In the genomic region with DNA sequence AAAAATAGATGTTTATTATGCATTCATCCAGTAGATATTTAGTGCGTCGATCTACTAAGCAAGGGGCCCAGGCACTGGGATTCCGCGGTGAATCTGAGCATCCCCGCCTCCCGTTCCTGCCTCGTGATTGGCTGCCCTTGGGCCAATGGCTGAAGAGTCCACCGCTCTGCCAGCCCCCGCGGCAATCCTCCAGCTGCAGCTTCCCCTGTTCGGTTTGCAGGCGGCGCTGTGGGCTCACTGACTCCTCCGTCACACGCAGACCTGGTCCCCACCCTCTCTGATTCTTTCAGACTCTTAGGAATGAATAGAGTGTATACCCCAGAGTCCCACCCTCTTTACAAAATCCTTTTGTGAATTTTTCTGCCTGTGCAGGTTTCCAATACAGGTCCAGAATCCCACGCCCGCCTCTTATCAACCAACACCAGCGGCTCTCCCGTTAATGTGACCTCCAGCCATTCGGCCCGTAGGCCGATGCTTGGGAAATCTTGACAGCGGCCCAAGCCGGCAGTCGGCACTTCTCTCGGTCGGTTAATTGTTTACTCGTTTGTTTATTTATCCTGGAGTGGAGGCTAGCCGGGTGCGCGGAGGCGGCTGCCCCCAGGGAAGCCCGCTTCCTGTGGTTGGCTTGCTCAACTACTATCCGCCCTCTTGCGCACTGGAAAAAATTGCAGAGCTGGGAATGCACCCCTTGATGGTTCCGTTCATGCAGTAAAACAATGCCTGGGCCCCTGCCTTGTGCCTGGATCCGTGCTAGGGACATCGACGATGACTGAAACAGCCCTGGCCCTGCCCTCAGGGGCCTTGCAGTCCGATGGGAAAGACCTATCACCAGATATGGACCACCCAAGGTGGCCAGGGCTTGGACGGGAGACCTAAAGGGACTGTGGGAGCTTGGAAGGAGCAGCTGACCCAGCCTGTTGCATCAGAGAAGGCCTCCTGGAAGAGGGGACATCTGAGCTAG, we compare ENCODE assay signal across 1 cellular context.
TF ChIP-seq lines count a peak whose summit lies in the region.

No MANE protein-coding gene starts in this region.

TF ChIP-seq in HepG2, 621 proteins besides CTCF, POLR2A, EP300 and RAD21 (continued from another document and continues in another):
- TF ChIP-seq, protein P1, sequence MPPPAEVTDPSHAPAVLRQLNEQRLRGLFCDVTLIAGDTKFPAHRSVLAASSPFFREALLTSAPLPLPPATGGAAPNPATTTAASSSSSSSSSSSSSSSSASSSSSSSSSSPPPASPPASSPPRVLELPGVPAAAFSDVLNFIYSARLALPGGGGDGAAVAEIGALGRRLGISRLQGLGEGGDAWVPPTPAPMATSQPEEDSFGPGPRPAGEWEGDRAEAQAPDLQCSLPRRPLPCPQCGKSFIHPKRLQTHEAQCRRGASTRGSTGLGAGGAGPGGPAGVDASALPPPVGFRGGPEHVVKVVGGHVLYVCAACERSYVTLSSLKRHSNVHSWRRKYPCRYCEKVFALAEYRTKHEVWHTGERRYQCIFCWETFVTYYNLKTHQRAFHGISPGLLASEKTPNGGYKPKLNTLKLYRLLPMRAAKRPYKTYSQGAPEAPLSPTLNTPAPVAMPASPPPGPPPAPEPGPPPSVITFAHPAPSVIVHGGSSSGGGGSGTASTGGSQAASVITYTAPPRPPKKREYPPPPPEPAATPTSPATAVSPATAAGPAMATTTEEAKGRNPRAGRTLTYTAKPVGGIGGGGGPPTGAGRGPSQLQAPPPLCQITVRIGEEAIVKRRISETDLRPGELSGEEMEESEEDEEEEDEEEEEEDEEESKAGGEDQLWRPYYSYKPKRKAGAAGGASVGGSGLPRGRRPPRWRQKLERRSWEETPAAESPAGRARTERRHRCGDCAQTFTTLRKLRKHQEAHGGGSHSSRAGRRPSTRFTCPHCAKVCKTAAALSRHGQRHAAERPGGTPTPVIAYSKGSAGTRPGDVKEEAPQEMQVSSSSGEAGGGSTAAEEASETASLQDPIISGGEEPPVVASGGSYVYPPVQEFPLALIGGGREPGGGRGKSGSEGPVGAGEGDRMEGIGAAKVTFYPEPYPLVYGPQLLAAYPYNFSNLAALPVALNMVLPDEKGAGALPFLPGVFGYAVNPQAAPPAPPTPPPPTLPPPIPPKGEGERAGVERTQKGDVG (CRISPR knock-in tag; IDR thresholded peaks at IDR 0.05; ENCODE audit: borderline replicate concordance), result no peak; the same call in 1 of the 2 replicates
- no peak for TF ChIP-seq ZNF546 (CRISPR knock-in tag; conservative IDR thresholded peaks at IDR 0.05)
- no peak for TF ChIP-seq ZNF850 (CRISPR knock-in tag; conservative IDR thresholded peaks at IDR 0.05)
- TF ChIP-seq ELF3 (CRISPR knock-in tag; IDR thresholded peaks at IDR 0.05), result no peak
- no peak for TF ChIP-seq EHMT2 (IDR thresholded peaks at IDR 0.05; ENCODE audit: borderline replicate concordance, low read depth, low read length)
- no peak for TF ChIP-seq ZNF33A (CRISPR knock-in tag; IDR thresholded peaks at IDR 0.05; ENCODE audit: borderline replicate concordance)
- TF ChIP-seq ZNF251 (CRISPR knock-in tag; IDR thresholded peaks at IDR 0.05), result no peak
- TF ChIP-seq, protein P2, sequence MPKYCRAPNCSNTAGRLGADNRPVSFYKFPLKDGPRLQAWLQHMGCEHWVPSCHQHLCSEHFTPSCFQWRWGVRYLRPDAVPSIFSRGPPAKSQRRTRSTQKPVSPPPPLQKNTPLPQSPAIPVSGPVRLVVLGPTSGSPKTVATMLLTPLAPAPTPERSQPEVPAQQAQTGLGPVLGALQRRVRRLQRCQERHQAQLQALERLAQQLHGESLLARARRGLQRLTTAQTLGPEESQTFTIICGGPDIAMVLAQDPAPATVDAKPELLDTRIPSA (CRISPR knock-in tag; IDR thresholded peaks at IDR 0.05; ENCODE audit: borderline replicate concordance), result no peak
- no peak for TF ChIP-seq TGIF2 (CRISPR knock-in tag; IDR thresholded peaks at IDR 0.05)
- no peak for TF ChIP-seq PHF5A (CRISPR knock-in tag; IDR thresholded peaks at IDR 0.05; ENCODE audit: low read depth, unreplicated experiment)
- TF ChIP-seq, protein P3, sequence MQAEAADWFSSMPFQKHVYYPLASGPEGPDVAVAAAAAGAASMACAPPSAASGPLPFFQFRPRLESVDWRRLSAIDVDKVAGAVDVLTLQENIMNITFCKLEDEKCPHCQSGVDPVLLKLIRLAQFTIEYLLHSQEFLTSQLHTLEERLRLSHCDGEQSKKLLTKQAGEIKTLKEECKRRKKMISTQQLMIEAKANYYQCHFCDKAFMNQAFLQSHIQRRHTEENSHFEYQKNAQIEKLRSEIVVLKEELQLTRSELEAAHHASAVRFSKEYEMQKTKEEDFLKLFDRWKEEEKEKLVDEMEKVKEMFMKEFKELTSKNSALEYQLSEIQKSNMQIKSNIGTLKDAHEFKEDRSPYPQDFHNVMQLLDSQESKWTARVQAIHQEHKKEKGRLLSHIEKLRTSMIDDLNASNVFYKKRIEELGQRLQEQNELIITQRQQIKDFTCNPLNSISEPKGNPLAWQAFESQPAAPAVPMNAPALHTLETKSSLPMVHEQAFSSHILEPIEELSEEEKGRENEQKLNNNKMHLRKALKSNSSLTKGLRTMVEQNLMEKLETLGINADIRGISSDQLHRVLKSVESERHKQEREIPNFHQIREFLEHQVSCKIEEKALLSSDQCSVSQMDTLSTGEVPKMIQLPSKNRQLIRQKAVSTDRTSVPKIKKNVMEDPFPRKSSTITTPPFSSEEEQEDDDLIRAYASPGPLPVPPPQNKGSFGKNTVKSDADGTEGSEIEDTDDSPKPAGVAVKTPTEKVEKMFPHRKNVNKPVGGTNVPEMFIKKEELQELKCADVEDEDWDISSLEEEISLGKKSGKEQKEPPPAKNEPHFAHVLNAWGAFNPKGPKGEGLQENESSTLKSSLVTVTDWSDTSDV (CRISPR knock-in tag; IDR thresholded peaks at IDR 0.05), result no peak
- TF ChIP-seq PTBP1 (IDR thresholded peaks at IDR 0.05; ENCODE audit: low read depth, low read length, poor library complexity, severe bottlenecking), result no peak
- TF ChIP-seq ZBTB7A (CRISPR knock-in tag; IDR thresholded peaks at IDR 0.05), result peak; percentile 63; the same call in 1 of the 2 replicates
- TF ChIP-seq, protein P4, sequence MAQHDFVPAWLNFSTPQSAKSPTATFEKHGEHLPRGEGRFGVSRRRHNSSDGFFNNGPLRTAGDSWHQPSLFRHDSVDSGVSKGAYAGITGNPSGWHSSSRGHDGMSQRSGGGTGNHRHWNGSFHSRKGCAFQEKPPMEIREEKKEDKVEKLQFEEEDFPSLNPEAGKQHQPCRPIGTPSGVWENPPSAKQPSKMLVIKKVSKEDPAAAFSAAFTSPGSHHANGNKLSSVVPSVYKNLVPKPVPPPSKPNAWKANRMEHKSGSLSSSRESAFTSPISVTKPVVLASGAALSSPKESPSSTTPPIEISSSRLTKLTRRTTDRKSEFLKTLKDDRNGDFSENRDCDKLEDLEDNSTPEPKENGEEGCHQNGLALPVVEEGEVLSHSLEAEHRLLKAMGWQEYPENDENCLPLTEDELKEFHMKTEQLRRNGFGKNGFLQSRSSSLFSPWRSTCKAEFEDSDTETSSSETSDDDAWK (CRISPR knock-in tag; IDR thresholded peaks at IDR 0.05), result no peak
- TF ChIP-seq, protein P5, sequence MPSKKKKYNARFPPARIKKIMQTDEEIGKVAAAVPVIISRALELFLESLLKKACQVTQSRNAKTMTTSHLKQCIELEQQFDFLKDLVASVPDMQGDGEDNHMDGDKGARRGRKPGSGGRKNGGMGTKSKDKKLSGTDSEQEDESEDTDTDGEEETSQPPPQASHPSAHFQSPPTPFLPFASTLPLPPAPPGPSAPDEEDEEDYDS (CRISPR knock-in tag; IDR thresholded peaks at IDR 0.05), result no peak
- no peak for TF ChIP-seq PCBP2 (optimal IDR thresholded peaks at IDR 0.05; ENCODE audit: low read depth, low read length, poor library complexity, severe bottlenecking)
- TF ChIP-seq, protein P6, sequence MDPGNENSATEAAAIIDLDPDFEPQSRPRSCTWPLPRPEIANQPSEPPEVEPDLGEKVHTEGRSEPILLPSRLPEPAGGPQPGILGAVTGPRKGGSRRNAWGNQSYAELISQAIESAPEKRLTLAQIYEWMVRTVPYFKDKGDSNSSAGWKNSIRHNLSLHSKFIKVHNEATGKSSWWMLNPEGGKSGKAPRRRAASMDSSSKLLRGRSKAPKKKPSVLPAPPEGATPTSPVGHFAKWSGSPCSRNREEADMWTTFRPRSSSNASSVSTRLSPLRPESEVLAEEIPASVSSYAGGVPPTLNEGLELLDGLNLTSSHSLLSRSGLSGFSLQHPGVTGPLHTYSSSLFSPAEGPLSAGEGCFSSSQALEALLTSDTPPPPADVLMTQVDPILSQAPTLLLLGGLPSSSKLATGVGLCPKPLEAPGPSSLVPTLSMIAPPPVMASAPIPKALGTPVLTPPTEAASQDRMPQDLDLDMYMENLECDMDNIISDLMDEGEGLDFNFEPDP (CRISPR knock-in tag; conservative IDR thresholded peaks at IDR 0.05), result no peak
- TF ChIP-seq ZFP36L1 (CRISPR knock-in tag; IDR thresholded peaks at IDR 0.05), result peak; percentile 35; the same call in 1 of the 2 replicates
- TF ChIP-seq, protein P7, sequence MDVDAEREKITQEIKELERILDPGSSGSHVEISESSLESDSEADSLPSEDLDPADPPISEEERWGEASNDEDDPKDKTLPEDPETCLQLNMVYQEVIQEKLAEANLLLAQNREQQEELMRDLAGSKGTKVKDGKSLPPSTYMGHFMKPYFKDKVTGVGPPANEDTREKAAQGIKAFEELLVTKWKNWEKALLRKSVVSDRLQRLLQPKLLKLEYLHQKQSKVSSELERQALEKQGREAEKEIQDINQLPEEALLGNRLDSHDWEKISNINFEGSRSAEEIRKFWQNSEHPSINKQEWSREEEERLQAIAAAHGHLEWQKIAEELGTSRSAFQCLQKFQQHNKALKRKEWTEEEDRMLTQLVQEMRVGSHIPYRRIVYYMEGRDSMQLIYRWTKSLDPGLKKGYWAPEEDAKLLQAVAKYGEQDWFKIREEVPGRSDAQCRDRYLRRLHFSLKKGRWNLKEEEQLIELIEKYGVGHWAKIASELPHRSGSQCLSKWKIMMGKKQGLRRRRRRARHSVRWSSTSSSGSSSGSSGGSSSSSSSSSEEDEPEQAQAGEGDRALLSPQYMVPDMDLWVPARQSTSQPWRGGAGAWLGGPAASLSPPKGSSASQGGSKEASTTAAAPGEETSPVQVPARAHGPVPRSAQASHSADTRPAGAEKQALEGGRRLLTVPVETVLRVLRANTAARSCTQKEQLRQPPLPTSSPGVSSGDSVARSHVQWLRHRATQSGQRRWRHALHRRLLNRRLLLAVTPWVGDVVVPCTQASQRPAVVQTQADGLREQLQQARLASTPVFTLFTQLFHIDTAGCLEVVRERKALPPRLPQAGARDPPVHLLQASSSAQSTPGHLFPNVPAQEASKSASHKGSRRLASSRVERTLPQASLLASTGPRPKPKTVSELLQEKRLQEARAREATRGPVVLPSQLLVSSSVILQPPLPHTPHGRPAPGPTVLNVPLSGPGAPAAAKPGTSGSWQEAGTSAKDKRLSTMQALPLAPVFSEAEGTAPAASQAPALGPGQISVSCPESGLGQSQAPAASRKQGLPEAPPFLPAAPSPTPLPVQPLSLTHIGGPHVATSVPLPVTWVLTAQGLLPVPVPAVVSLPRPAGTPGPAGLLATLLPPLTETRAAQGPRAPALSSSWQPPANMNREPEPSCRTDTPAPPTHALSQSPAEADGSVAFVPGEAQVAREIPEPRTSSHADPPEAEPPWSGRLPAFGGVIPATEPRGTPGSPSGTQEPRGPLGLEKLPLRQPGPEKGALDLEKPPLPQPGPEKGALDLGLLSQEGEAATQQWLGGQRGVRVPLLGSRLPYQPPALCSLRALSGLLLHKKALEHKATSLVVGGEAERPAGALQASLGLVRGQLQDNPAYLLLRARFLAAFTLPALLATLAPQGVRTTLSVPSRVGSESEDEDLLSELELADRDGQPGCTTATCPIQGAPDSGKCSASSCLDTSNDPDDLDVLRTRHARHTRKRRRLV (CRISPR knock-in tag; IDR thresholded peaks at IDR 0.05), result 0 out of 2 replicates have a peak, but pooled peaks have one; percentile 47
- TF ChIP-seq ZNF225 (CRISPR knock-in tag; IDR thresholded peaks at IDR 0.05), result no peak
- TF ChIP-seq, protein P8, sequence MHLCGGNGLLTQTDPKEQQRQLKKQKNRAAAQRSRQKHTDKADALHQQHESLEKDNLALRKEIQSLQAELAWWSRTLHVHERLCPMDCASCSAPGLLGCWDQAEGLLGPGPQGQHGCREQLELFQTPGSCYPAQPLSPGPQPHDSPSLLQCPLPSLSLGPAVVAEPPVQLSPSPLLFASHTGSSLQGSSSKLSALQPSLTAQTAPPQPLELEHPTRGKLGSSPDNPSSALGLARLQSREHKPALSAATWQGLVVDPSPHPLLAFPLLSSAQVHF (CRISPR knock-in tag; IDR thresholded peaks at IDR 0.05), result no peak
- no peak for TF ChIP-seq CREB1 (IDR thresholded peaks at IDR 0.05)
- peak; percentile 54; the same call in 1 of the 2 replicates for TF ChIP-seq CREB1 (CRISPR knock-in tag; IDR thresholded peaks at IDR 0.05)
- TF ChIP-seq HDAC2 (CRISPR knock-in tag; IDR thresholded peaks at IDR 0.05), result peak; percentile 28; the same call in 1 of the 2 replicates
- no peak for TF ChIP-seq PITX1 (CRISPR knock-in tag; IDR thresholded peaks at IDR 0.05)
- peak; percentile 69 for TF ChIP-seq HOXA3 (CRISPR knock-in tag; IDR thresholded peaks at IDR 0.05)
- 0 out of 2 replicates have a peak, but pooled peaks have one; percentile 44 for TF ChIP-seq ZNF747 (CRISPR knock-in tag; IDR thresholded peaks at IDR 0.05; ENCODE audit: borderline replicate concordance)
- TF ChIP-seq, protein P9, sequence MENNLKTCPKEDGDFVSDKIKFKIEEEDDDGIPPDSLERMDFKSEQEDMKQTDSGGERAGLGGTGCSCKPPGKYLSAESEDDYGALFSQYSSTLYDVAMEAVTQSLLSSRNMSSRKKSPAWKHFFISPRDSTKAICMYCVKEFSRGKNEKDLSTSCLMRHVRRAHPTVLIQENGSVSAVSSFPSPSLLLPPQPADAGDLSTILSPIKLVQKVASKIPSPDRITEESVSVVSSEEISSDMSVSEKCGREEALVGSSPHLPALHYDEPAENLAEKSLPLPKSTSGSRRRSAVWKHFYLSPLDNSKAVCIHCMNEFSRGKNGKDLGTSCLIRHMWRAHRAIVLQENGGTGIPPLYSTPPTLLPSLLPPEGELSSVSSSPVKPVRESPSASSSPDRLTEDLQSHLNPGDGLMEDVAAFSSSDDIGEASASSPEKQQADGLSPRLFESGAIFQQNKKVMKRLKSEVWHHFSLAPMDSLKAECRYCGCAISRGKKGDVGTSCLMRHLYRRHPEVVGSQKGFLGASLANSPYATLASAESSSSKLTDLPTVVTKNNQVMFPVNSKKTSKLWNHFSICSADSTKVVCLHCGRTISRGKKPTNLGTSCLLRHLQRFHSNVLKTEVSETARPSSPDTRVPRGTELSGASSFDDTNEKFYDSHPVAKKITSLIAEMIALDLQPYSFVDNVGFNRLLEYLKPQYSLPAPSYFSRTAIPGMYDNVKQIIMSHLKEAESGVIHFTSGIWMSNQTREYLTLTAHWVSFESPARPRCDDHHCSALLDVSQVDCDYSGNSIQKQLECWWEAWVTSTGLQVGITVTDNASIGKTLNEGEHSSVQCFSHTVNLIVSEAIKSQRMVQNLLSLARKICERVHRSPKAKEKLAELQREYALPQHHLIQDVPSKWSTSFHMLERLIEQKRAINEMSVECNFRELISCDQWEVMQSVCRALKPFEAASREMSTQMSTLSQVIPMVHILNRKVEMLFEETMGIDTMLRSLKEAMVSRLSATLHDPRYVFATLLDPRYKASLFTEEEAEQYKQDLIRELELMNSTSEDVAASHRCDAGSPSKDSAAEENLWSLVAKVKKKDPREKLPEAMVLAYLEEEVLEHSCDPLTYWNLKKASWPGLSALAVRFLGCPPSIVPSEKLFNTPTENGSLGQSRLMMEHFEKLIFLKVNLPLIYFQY (CRISPR knock-in tag; IDR thresholded peaks at IDR 0.05; ENCODE audit: borderline replicate concordance), result no peak; the same call in 1 of the 2 replicates
- TF ChIP-seq ELF1 (CRISPR knock-in tag; IDR thresholded peaks at IDR 0.05), result no peak
- no peak for TF ChIP-seq MED8 (CRISPR knock-in tag; IDR thresholded peaks at IDR 0.05; ENCODE audit: insufficient replicate concordance)
- no peak for TF ChIP-seq CBX2 (IDR thresholded peaks at IDR 0.05; ENCODE audit: low read depth, low read length)
- TF ChIP-seq CBX2 (CRISPR knock-in tag; IDR thresholded peaks at IDR 0.05; ENCODE audit: low read depth), result no peak
- TF ChIP-seq ADNP (CRISPR knock-in tag; IDR thresholded peaks at IDR 0.05), result peak; percentile 87
- no peak for TF ChIP-seq IKZF4 (CRISPR knock-in tag; IDR thresholded peaks at IDR 0.05; ENCODE audit: borderline replicate concordance, low read depth, not compliant biosample characterization)
- TF ChIP-seq KLF6 (CRISPR knock-in tag; IDR thresholded peaks at IDR 0.05), result peak; percentile 54; the same call in 1 of the 2 replicates
